Comparison of ENCODE assay signal across 1 cellular context in the genomic region with DNA sequence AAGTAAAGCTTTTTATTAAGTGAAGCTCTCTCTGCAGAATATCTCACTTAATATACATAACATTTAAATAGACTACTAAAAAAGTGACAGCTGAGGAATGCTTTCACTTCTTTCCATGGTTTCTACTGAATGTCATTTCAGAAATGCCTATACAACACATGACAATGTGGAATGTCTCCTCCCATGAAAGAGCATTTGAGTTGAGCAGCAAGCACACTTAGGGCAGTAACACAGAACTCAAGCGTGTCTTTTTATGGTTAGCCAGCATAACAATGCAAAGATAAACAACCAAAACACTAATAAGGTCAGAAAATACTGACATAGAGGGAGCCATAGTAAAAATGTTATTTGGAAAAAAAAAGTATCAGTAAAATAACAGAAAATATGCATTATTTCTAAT.
TF ChIP-seq lines count a peak whose summit lies in the region.

No MANE protein-coding gene starts in this region.

TF ChIP-seq in IMR-90, 13 proteins besides CTCF, POLR2A, EP300 and RAD21:
- no peak for TF ChIP-seq SMC3 (IDR thresholded peaks at IDR 0.05; ENCODE audit: low read depth, low read length)
- no peak for TF ChIP-seq MAFK (IDR thresholded peaks at IDR 0.05; ENCODE audit: low read depth, low read length)
- TF ChIP-seq, protein P1, sequence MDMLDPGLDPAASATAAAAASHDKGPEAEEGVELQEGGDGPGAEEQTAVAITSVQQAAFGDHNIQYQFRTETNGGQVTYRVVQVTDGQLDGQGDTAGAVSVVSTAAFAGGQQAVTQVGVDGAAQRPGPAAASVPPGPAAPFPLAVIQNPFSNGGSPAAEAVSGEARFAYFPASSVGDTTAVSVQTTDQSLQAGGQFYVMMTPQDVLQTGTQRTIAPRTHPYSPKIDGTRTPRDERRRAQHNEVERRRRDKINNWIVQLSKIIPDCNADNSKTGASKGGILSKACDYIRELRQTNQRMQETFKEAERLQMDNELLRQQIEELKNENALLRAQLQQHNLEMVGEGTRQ (IDR thresholded peaks at IDR 0.05; ENCODE audit: low read depth, low read length) = no peak
- no peak for TF ChIP-seq CHD1 (IDR thresholded peaks at IDR 0.05; ENCODE audit: low read depth, low read length)
- TF ChIP-seq RCOR1 (IDR thresholded peaks at IDR 0.05; ENCODE audit: insufficient replicate concordance, low read length) = no peak
- TF ChIP-seq MXI1 (IDR thresholded peaks at IDR 0.05; ENCODE audit: borderline replicate concordance, low read depth, low read length) = no peak
- TF ChIP-seq, protein P2, sequence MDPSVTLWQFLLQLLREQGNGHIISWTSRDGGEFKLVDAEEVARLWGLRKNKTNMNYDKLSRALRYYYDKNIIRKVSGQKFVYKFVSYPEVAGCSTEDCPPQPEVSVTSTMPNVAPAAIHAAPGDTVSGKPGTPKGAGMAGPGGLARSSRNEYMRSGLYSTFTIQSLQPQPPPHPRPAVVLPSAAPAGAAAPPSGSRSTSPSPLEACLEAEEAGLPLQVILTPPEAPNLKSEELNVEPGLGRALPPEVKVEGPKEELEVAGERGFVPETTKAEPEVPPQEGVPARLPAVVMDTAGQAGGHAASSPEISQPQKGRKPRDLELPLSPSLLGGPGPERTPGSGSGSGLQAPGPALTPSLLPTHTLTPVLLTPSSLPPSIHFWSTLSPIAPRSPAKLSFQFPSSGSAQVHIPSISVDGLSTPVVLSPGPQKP (IDR thresholded peaks at IDR 0.05; ENCODE audit: borderline replicate concordance, low read depth, low read length) = no peak
- no peak for TF ChIP-seq RFX5 (IDR thresholded peaks at IDR 0.05; ENCODE audit: low read depth, low read length)
- no peak for TF ChIP-seq FOS (IDR thresholded peaks at IDR 0.05; ENCODE audit: low read depth, low read length)
- no peak for TF ChIP-seq NFE2L2 (IDR thresholded peaks at IDR 0.05; ENCODE audit: low read depth, low read length)
- TF ChIP-seq CEBPB (IDR thresholded peaks at IDR 0.05; ENCODE audit: low read depth, low read length) = no peak
- no peak for TF ChIP-seq MAZ (IDR thresholded peaks at IDR 0.05; ENCODE audit: borderline replicate concordance, low read depth, low read length)
- no peak for TF ChIP-seq BHLHE40 (IDR thresholded peaks at IDR 0.05; ENCODE audit: low read depth, low read length)
